In genomic region chr3:98259707-98260106, GRCh38 we compare ENCODE assay signal across 11 cellular contexts. TPM values are rescaled to one million over a fixed set of nuclear protein-coding genes. Genes with fewer than 3 reads are reported as not detected.
A peak's percentile ranks its signal among the peaks of the same experiment; 100 is the strongest.
DNase-seq lines count a peak whose midpoint lies in the region; ATAC-seq, FAIRE-seq and TF ChIP-seq lines count a peak whose summit lies in the region.
"Had no signal": no experiment of that assay in that cellular context is flagged by ENCODE, and none has a peak within 500 bp of the region (broad histone marks: within the 10 kb centered on the region; RNA-seq: fewer than 3 reads in every experiment).

No MANE protein-coding gene starts in this region.

- H3K27me3 ChIP-seq in H1 (replicated peaks in 1 of 4; ENCODE audit: control insufficient read depth in 3 of 4, extremely low read depth in 1 of 4, insufficient read depth in 3 of 4, low read length in 3 of 4) (peaks cover 0 to 1% (median 0%) of the 10 kb centered on the region in 4 experiments; a peak in 1 of 7 replicates), upper lobe of left lung (no peaks in the 10 kb centered on the region)

- H3K23ac ChIP-seq in H1 (ENCODE audit: insufficient read length), result no peak overlapping the region

- FAIRE-seq in H1 (lab: Jason Lieb, UNC), result no peak

- H3K27ac ChIP-seq in H1 (ENCODE audit: low read depth, low read length) (no peak overlapping the region), upper lobe of left lung (no peak overlapping the region)

- POLR2A ChIA-PET in H1 (lab: Charles Lee; ENCODE audit: partially characterized antibody), result no interaction called here

- no peak overlapping the region for H4K5ac ChIP-seq in H1 (ENCODE audit: insufficient read length, low read depth, low read length)

- ATAC-seq in GM21367 (IDR thresholded peaks at IDR 0.05; ENCODE audit: unreplicated experiment) (peak; percentile 97), upper lobe of left lung (ENCODE audit: low FRiP score in 2 of 2) (no peak), GM19328 (IDR thresholded peaks at IDR 0.05; ENCODE audit: unreplicated experiment) (no peak)
- ATAC-seq: left ventricle myocardium superior had no signal

- no peaks in the 10 kb centered on the region for H3K23me2 ChIP-seq in H1 (ENCODE audit: low read depth, low read length)

- H2BK15ac ChIP-seq in H1 (ENCODE audit: low read length), result no peak overlapping the region

- no peak overlapping the region for H3K9ac ChIP-seq in H1 (replicated peaks in 1 of 4; ENCODE audit: extremely low read depth in 1 of 4, low read depth in 3 of 4, low read length in 3 of 4)

- TF ChIP-seq EP300 in H1 (IDR thresholded peaks at IDR 0.05; ENCODE audit: borderline replicate concordance in 1 of 2, low read depth in 2 of 2, low read length in 2 of 2), result no peak
- TF ChIP-seq EP300 in upper lobe of left lung (IDR thresholded peaks at IDR 0.05), result no peak

- H3K4me3 ChIP-seq in H1 (ENCODE audit: extremely low read depth in 1 of 4, insufficient read depth in 2 of 4, low read depth in 3 of 4, low read length in 4 of 4), result no peak overlapping the region
- no peak overlapping the region for H3K4me3 ChIP-seq in upper lobe of left lung

- CTCF ChIA-PET in H1 (lab: Charles Lee; ENCODE audit: partially characterized antibody), result interaction anchor here (0.6 to 2.9 kb wide), 24 partner anchors 9 to 221 kb away, joined by 3 to 18 read pairs (median 4); no protein-coding TSS in a partner anchor

- H3K4me1 ChIP-seq in H1 (replicated peaks in 1 of 4; ENCODE audit: control insufficient read depth in 3 of 4, insufficient read depth in 4 of 4, low read length in 3 of 4), result peaks cover 0 to 3% (median 1%) of the 10 kb centered on the region in 4 experiments; a peak in 2 of 7 replicates
- no peaks in the 10 kb centered on the region for H3K4me1 ChIP-seq in upper lobe of left lung

- no peak overlapping the region for H3K14ac ChIP-seq in H1 (ENCODE audit: insufficient read length)

- H2BK120ac ChIP-seq in H1 (replicated peaks; ENCODE audit: low read depth, low read length), result no peak overlapping the region

- TF ChIP-seq CTCF in H1 (IDR thresholded peaks at IDR 0.05; ENCODE audit: control extremely low read depth in 1 of 3, insufficient read depth in 1 of 3, low read depth in 1 of 3, low read length in 3 of 3), result peak; percentile 28 to 67 (median 48); a peak in 3 of 4 replicates
- no peak for TF ChIP-seq CTCF in upper lobe of left lung (IDR thresholded peaks at IDR 0.05)

- H3K9me3 ChIP-seq in H1 (ENCODE audit: insufficient read depth in 2 of 2, low read depth in 1 of 2, low read length in 1 of 2), result 0 out of 4 replicates have a peak, but pooled peaks cover 0 to 3% of the 10 kb centered on the region in 2 experiments
- no peaks in the 10 kb centered on the region for H3K9me3 ChIP-seq in upper lobe of left lung

- H3K4ac ChIP-seq in H1 (replicated peaks; ENCODE audit: insufficient read length, low read depth, low read length), result peak overlapping the region; percentile 60

- 68% methylated on average over 2 of the region's 2 CpGs; no CpG with 5 or more reads in 1 of the 2 experiments for WGBS in H1 (ENCODE audit: extremely low coverage in 1 of 2, insufficient coverage in 1 of 2, insufficient read length in 1 of 2, insufficient replicate concordance in 2 of 2, low coverage in 1 of 2, low lambda C conversion rate in 2 of 2, missing lambda C conversion rate in 1 of 2), 2 experiments
- 50 to 66% methylated on average over 2 of the region's 2 CpGs for WGBS in upper lobe of left lung, 2 donors

- no peak overlapping the region; the same call in 1 of the 2 replicates for H2BK12ac ChIP-seq in H1 (ENCODE audit: low read depth, low read length)

- TF ChIP-seq RAD21 in H1 (IDR thresholded peaks at IDR 0.05 in 1 of 2, conservative IDR thresholded peaks at IDR 0.05 in 1 of 2; ENCODE audit: low read depth in 2 of 2, low read length in 2 of 2), result peak; percentile 23 to 44; a peak in 2 of 4 replicates

- H3K79me1 ChIP-seq in H1 (ENCODE audit: low read depth, low read length), result no peaks in the 10 kb centered on the region

- H2BK5ac ChIP-seq in H1 (ENCODE audit: low read depth, low read length), result no peak overlapping the region; the same call in 1 of the 2 replicates

- H3K79me2 ChIP-seq in H1 (ENCODE audit: control insufficient read depth in 1 of 2, insufficient read depth in 2 of 2, low read length in 2 of 2), result no peaks in the 10 kb centered on the region

- H3K18ac ChIP-seq in H1 (ENCODE audit: extremely low read depth, low read length), result no peak overlapping the region

- no peaks in the 10 kb centered on the region for H4K20me1 ChIP-seq in H1 (replicated peaks in 1 of 2; ENCODE audit: control insufficient read depth in 1 of 2, insufficient read depth in 2 of 2, low read length in 2 of 2)

- no peaks in the 10 kb centered on the region for H3K36me3 ChIP-seq in H1 (ENCODE audit: control insufficient read depth in 2 of 4, insufficient read depth in 4 of 4, low read length in 3 of 4)
- no peaks in the 10 kb centered on the region for H3K36me3 ChIP-seq in upper lobe of left lung

- H3K4me2 ChIP-seq in H1 (ENCODE audit: insufficient read depth in 1 of 2, low read depth in 2 of 2, low read length in 2 of 2), result no peak overlapping the region

- H4K8ac ChIP-seq in H1 (ENCODE audit: extremely low read depth, insufficient read depth, low read length), result no peak overlapping the region

- H2AFZ ChIP-seq in H1 (ENCODE audit: low read length), result no peak overlapping the region; the same call in 1 of the 2 replicates

- H3K56ac ChIP-seq in H1 (replicated peaks; ENCODE audit: insufficient read length, low read depth, low read length), result no peak overlapping the region

- H2AK5ac ChIP-seq in H1 (ENCODE audit: low read depth, low read length), result no peak overlapping the region

- H4K91ac ChIP-seq in H1 (replicated peaks; ENCODE audit: insufficient read length, low read length), result no peak overlapping the region

- no peak for TF ChIP-seq POLR2A in H1 (IDR thresholded peaks at IDR 0.05; ENCODE audit: control extremely low read depth in 1 of 2, low read depth in 2 of 2, low read length in 2 of 2)
- TF ChIP-seq POLR2A in upper lobe of left lung (IDR thresholded peaks at IDR 0.05), result no peak

- H2BK20ac ChIP-seq in H1 (ENCODE audit: low read length), result no peak overlapping the region

- DNase-seq in ELR (ENCODE audit: low read depth) (peak; percentile 22), HuH-7 (ENCODE audit: low spot score) (peak; percentile 19), H1 (ENCODE audit: low read depth in 1 of 2, low spot score in 2 of 2) (peak in 1 of 2 experiments; percentile 73), upper lobe of left lung (no peak), NCI-H1436 (lab: John Stamatoyannopoulos, UW) (no peak), NCI-H1417 (lab: John Stamatoyannopoulos, UW) (no peak)
- DNase-seq: left ventricle myocardium superior, NCI-H2107 had no signal

TF ChIP-seq in H1, 55 proteins besides CTCF, POLR2A, EP300 and RAD21 (continues in another document):
- no peak for TF ChIP-seq GABPA (IDR thresholded peaks at IDR 0.05; ENCODE audit: borderline replicate concordance, insufficient read depth, low read length)
- TF ChIP-seq USF2 (IDR thresholded peaks at IDR 0.05; ENCODE audit: low read length), result no peak
- TF ChIP-seq GTF2F1 (IDR thresholded peaks at IDR 0.05; ENCODE audit: borderline replicate concordance, low read depth, low read length), result no peak
- TF ChIP-seq CHD2 (IDR thresholded peaks at IDR 0.05; ENCODE audit: low read length), result no peak
- no peak for TF ChIP-seq RFX5 (IDR thresholded peaks at IDR 0.05; ENCODE audit: borderline replicate concordance, low read depth, low read length)

RNA-seq across cellular contexts. Expression of gene OR5H6, which starts 4.3 kb away (rescaled TPM):
- not detected in 2 replicates for total RNA-seq in H1 (2021; fragmentation: NEBNext Ultra II Directional; extraction: Animal tissue kit (Norgen Biotek cat#: 25700))
- polyA plus RNA-seq in H1 (2011; rRNA removed), result 0.06 TPM in 1 of 2 replicates, not detected in the other
- not detected for polyA plus RNA-seq in H1 (2011; cell fraction: cytosol; rRNA removed)
- not detected for polyA plus RNA-seq in H1 (2011; cell fraction: nucleus; rRNA removed)
- not detected in 4 replicates for polyA plus RNA-seq in H1 (2012, experiment 1 of 2)
- not detected for polyA plus RNA-seq in H1 (2012, experiment 2 of 2)
- 0.08 TPM for polyA plus RNA-seq in H1 (2013, experiment 1 of 2)
- not detected for polyA plus RNA-seq in H1 (2013, experiment 2 of 2)
- 0.38 and 0.88 TPM in 2 replicates for polyA minus RNA-seq in H1 (2011; rRNA and poly(A)+ RNA removed)
- not detected for polyA minus RNA-seq in H1 (2011; cell fraction: cytosol; rRNA and poly(A)+ RNA removed)
- 2.7 TPM for polyA minus RNA-seq in H1 (2011; cell fraction: nucleus; rRNA and poly(A)+ RNA removed)
- not detected for total RNA-seq in upper lobe of left lung
- total RNA-seq: Daoy, left ventricle myocardium superior had no signal

RNA-seq across cellular contexts. Expression of gene OR5H2, which starts 22.6 kb away (rescaled TPM):
- not detected in 2 replicates for total RNA-seq in H1 (2021; fragmentation: NEBNext Ultra II Directional; extraction: Animal tissue kit (Norgen Biotek cat#: 25700))
- polyA plus RNA-seq in H1 (2011; rRNA removed), result not detected in 2 replicates
- polyA plus RNA-seq in H1 (2011; cell fraction: cytosol; rRNA removed), result not detected
- polyA plus RNA-seq in H1 (2011; cell fraction: nucleus; rRNA removed), result not detected
- not detected in 4 replicates for polyA plus RNA-seq in H1 (2012, experiment 1 of 2)
- not detected for polyA plus RNA-seq in H1 (2012, experiment 2 of 2)
- not detected for polyA plus RNA-seq in H1 (2013, experiment 1 of 2)
- not detected for polyA plus RNA-seq in H1 (2013, experiment 2 of 2)
- polyA minus RNA-seq in H1 (2011; rRNA and poly(A)+ RNA removed), result 0.39 TPM in 1 of 2 replicates, not detected in the other
- not detected for polyA minus RNA-seq in H1 (2011; cell fraction: cytosol; rRNA and poly(A)+ RNA removed)
- polyA minus RNA-seq in H1 (2011; cell fraction: nucleus; rRNA and poly(A)+ RNA removed), result 0.70 TPM
- not detected for total RNA-seq in upper lobe of left lung
- total RNA-seq: Daoy, left ventricle myocardium superior had no signal

Comparison
In these comparisons a context has a peak if more than half of its experiments do, and no peak if none do; other contexts are left out.
1. DNase-seq: peak in ELR (single experiment) and HuH-7 (single experiment); none in upper lobe of left lung (0 of 2), NCI-H1436 (single experiment) and NCI-H1417 (0 of 3).
2. CTCF ChIP-seq: peak in H1 (3 of 3); none in upper lobe of left lung (0 of 6).